In the genomic region with DNA sequence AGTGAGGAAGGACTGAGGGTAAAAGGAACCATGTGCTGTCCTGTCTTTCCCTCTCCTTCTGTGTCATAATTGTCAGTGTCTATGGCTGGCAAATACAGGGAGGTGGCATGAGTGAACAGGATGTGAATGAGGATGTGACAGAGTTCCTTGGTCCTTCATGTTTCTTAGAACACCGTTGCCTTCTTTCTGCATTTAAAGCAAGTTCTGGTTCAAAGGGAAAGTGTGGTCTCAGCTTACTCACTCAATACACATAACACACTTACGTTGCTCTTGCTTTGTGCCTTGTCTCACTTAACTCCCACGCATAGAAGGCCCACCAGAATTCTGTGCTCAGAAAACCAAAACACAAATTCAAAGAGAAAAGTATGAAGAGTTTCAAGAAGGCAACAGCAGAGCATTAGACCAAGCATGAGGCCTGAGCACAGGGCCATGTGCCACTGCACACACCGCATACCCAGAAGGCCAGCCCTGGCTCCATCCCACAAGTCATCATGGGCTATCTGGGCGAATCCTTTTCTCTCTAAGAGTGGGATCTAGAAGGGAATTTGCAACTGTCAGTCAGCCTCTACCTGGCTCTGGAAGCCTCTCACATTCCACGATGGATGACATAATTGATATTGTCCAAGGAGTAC, we compare ENCODE assay signal across 22 cellular contexts. TPM values are rescaled to one million over a fixed set of nuclear protein-coding genes. Genes with fewer than 3 reads are reported as not detected.
A peak's percentile ranks its signal among the peaks of the same experiment; 100 is the strongest.
DNase-seq lines count a peak whose midpoint lies in the region; ATAC-seq and TF ChIP-seq lines count a peak whose summit lies in the region.
"Had no signal": no experiment of that assay in that cellular context is flagged by ENCODE, and none has a peak within 500 bp of the region (broad histone marks: within the 10 kb centered on the region; RNA-seq: fewer than 3 reads in every experiment).

No MANE protein-coding gene starts in this region.

- H3K27ac ChIP-seq in foreskin keratinocyte, result no peak overlapping the region
- H3K27ac ChIP-seq: hepatocyte, left ventricle myocardium inferior, SK-N-MC, tibial artery had no signal

- no peak for TF ChIP-seq CTCF in foreskin keratinocyte (conservative IDR thresholded peaks at IDR 0.05)

- ATAC-seq in GM21381 (IDR thresholded peaks at IDR 0.05; ENCODE audit: unreplicated experiment) (no peak), foreskin keratinocyte (no peak)
- ATAC-seq: mucosa of descending colon, WTC11 had no signal

- no peak overlapping the region for H3K4me3 Mint-ChIP-seq in T-helper 1 cell treated with Interleukin-12 subunit alpha and Interleukin-12 subunit beta and Interleukin-4 antibody, amounts not matched to agents 30 μg/mL and 1 μg/mL, for 36 hours
- H3K4me3 Mint-ChIP-seq in activated T-helper 1 cell treated with anti-CD3 and anti-CD28 coated beads, Interleukin-12 subunit alpha, Interleukin-12 subunit beta, Interleukin-2, Interleukin-4 antibody, amounts not matched to agents 30 ng/mL and 10 ng/mL and 1 ng/mL, durations not matched to agents 14 hours and 24 hours and 36 hours, result no peak overlapping the region
- H3K4me3 Mint-ChIP-seq: CD14-positive monocyte; H9; stimulated activated naive B cell treated with anti-CD40 and anti-IgM and Interleukin-4, amounts not matched to agents 10 μg/mL and 1 μg/mL and 100 μg/mL, for 72 hours; WTC11 had no signal

- peaks cover 18% of the 10 kb centered on the region for H3K27me3 ChIP-seq in foreskin keratinocyte

- peak overlapping the region; percentile 55 for H3K27ac Mint-ChIP-seq in T-helper 1 cell treated with Interleukin-12 subunit alpha and Interleukin-12 subunit beta and Interleukin-4 antibody, amounts not matched to agents 30 μg/mL and 1 μg/mL, for 36 hours
- H3K27ac Mint-ChIP-seq in activated T-helper 1 cell treated with anti-CD3 and anti-CD28 coated beads, Interleukin-12 subunit alpha, Interleukin-12 subunit beta, Interleukin-2, Interleukin-4 antibody, amounts not matched to agents 30 ng/mL and 10 ng/mL and 1 ng/mL, durations not matched to agents 14 hours and 24 hours and 36 hours, result peak overlapping the region; percentile 55
- H3K27ac Mint-ChIP-seq: H9; stimulated activated naive B cell treated with anti-CD40 and anti-IgM and Interleukin-4, amounts not matched to agents 10 μg/mL and 1 μg/mL and 100 μg/mL, for 72 hours; WTC11 had no signal

- H3K4me1 Mint-ChIP-seq in T-helper 1 cell treated with Interleukin-12 subunit alpha and Interleukin-12 subunit beta and Interleukin-4 antibody, amounts not matched to agents 30 μg/mL and 1 μg/mL, for 36 hours (ENCODE audit: low read depth), result peaks cover 14% of the 10 kb centered on the region
- peaks cover 33% of the 10 kb centered on the region for H3K4me1 Mint-ChIP-seq in activated T-helper 1 cell treated with anti-CD3 and anti-CD28 coated beads, Interleukin-12 subunit alpha, Interleukin-12 subunit beta, Interleukin-2, Interleukin-4 antibody, amounts not matched to agents 30 ng/mL and 10 ng/mL and 1 ng/mL, durations not matched to agents 14 hours and 24 hours and 36 hours (ENCODE audit: low read depth)

- H3K36me3 Mint-ChIP-seq in T-helper 1 cell treated with Interleukin-12 subunit alpha and Interleukin-12 subunit beta and Interleukin-4 antibody, amounts not matched to agents 30 μg/mL and 1 μg/mL, for 36 hours (ENCODE audit: low read depth), result no peaks in the 10 kb centered on the region
- no peaks in the 10 kb centered on the region for H3K36me3 Mint-ChIP-seq in activated T-helper 1 cell treated with anti-CD3 and anti-CD28 coated beads, Interleukin-12 subunit alpha, Interleukin-12 subunit beta, Interleukin-2, Interleukin-4 antibody, amounts not matched to agents 30 ng/mL and 10 ng/mL and 1 ng/mL, durations not matched to agents 14 hours and 24 hours and 36 hours (ENCODE audit: low read depth)
- H3K36me3 Mint-ChIP-seq: CD14-positive monocyte had no signal

- DNase-seq in activated T-cell treated with anti-CD3 and anti-CD28 coated beads for 48 hours (ENCODE audit: low read depth) (peak; percentile 12), AG08395 (ENCODE audit: low spot score) (no peak), foreskin keratinocyte (no peak)
- no peak for DNase-seq in activated T-cell treated with anti-CD3 and anti-CD28 coated beads, Interleukin-2, amount 50 U/mL, for 1 hour
- no peak for DNase-seq in activated T-helper 1 cell treated with anti-CD3 and anti-CD28 coated beads, Interleukin-12 subunit alpha, Interleukin-12 subunit beta, Interleukin-2, Interleukin-4 antibody, amounts not matched to agents 30 ng/mL and 10 ng/mL and 1 ng/mL, durations not matched to agents 14 hours and 24 hours and 36 hours (ENCODE audit: low spot score)
- DNase-seq in stimulated activated CD4-positive, alpha-beta T cell treated with anti-CD3 and anti-CD28 coated beads, TNF-alpha, amount 100 ng/mL, for 48 hours (ENCODE audit: low read depth in 3 of 3), result peak in 2 of 3 donors; percentile 11 to 27
- DNase-seq: H9; Karpas-422; left ventricle myocardium inferior; mucosa of descending colon; NCI-H1092; NCI-H2081 treated with DMSO at 0.1 percent for 48 hours; small intestine; stimulated activated naive B cell treated with anti-CD40 and anti-IgM and Interleukin-4, amounts not matched to agents 10 μg/mL and 1 μg/mL and 100 μg/mL, for 72 hours; T-helper 9 cell; tibial artery had no signal

- no peaks in the 10 kb centered on the region for H3K9me3 Mint-ChIP-seq in T-helper 1 cell treated with Interleukin-12 subunit alpha and Interleukin-12 subunit beta and Interleukin-4 antibody, amounts not matched to agents 30 μg/mL and 1 μg/mL, for 36 hours
- no peaks in the 10 kb centered on the region for H3K9me3 Mint-ChIP-seq in activated T-helper 1 cell treated with anti-CD3 and anti-CD28 coated beads, Interleukin-12 subunit alpha, Interleukin-12 subunit beta, Interleukin-2, Interleukin-4 antibody, amounts not matched to agents 30 ng/mL and 10 ng/mL and 1 ng/mL, durations not matched to agents 14 hours and 24 hours and 36 hours
- H3K9me3 Mint-ChIP-seq: stimulated activated naive B cell treated with anti-CD40 and anti-IgM and Interleukin-4, amounts not matched to agents 10 μg/mL and 1 μg/mL and 100 μg/mL, for 72 hours had no signal

- no peaks in the 10 kb centered on the region for H3K4me1 ChIP-seq in foreskin keratinocyte
- H3K4me1 ChIP-seq: tibial artery had no signal

- H3K27me3 Mint-ChIP-seq in T-helper 1 cell treated with Interleukin-12 subunit alpha and Interleukin-12 subunit beta and Interleukin-4 antibody, amounts not matched to agents 30 μg/mL and 1 μg/mL, for 36 hours (ENCODE audit: low read depth), result peaks cover 13% of the 10 kb centered on the region
- peaks cover 6% of the 10 kb centered on the region for H3K27me3 Mint-ChIP-seq in activated T-helper 1 cell treated with anti-CD3 and anti-CD28 coated beads, Interleukin-12 subunit alpha, Interleukin-12 subunit beta, Interleukin-2, Interleukin-4 antibody, amounts not matched to agents 30 ng/mL and 10 ng/mL and 1 ng/mL, durations not matched to agents 14 hours and 24 hours and 36 hours (ENCODE audit: insufficient read depth)

- intact Hi-C loops in activated T-helper 1 cell treated with anti-CD3 and anti-CD28 coated beads, Interleukin-12 subunit alpha, Interleukin-12 subunit beta, Interleukin-2, Interleukin-4 antibody, amounts not matched to agents 30 ng/mL and 10 ng/mL and 1 ng/mL, durations not matched to agents 14 hours and 24 hours and 36 hours (cut with micrococcal nuclease), result loop anchor here (1.0 to 5.0 kb wide), 5 partner anchors 40 to 282 kb away; no protein-coding TSS in a partner anchor

RNA-seq across cellular contexts. Expression of a gene that starts 38.9 kb away (rescaled TPM):
- 12.1 and 12.9 TPM in 2 replicates for total RNA-seq in activated T-helper 1 cell treated with anti-CD3 and anti-CD28 coated beads, Interleukin-12 subunit alpha, Interleukin-12 subunit beta, Interleukin-2, Interleukin-4 antibody, amounts not matched to agents 30 ng/mL and 10 ng/mL and 1 ng/mL, durations not matched to agents 14 hours and 24 hours and 36 hours
- 8.3 and 8.5 TPM in 2 replicates for total RNA-seq in foreskin keratinocyte
- 7.2 and 7.6 TPM in 2 replicates for polyA plus RNA-seq in foreskin keratinocyte

Comparison
In these comparisons a context has a peak if more than half of its experiments do, and no peak if none do; other contexts are left out.
1. DNase-seq: peak in activated T-cell treated with anti-CD3 and anti-CD28 coated beads for 48 hours (single experiment) and stimulated activated CD4-positive, alpha-beta T cell treated with anti-CD3 and anti-CD28 coated beads, TNF-alpha, amount 100 ng/mL, for 48 hours (2 of 3); none in activated T-cell treated with anti-CD3 and anti-CD28 coated beads, Interleukin-2, amount 50 U/mL, for 1 hour (single experiment), activated T-helper 1 cell treated with anti-CD3 and anti-CD28 coated beads, Interleukin-12 subunit alpha, Interleukin-12 subunit beta, Interleukin-2, Interleukin-4 antibody, amounts not matched to agents 30 ng/mL and 10 ng/mL and 1 ng/mL, durations not matched to agents 14 hours and 24 hours and 36 hours (single experiment), AG08395 (single experiment) and foreskin keratinocyte (0 of 2).